1 cellular context compared by ENCODE assay signal in genomic region chr12:32896438-32897275, GRCh38.
TF ChIP-seq lines count a peak whose summit lies in the region.

Gene PKP2, minus strand, starts transcription at chr12:32896777. Its CDS starts 46 bp downstream, at chr12:32896731.

TF ChIP-seq in HCT116, 20 proteins besides CTCF, POLR2A, EP300 and RAD21 (continued from another document):
- TF ChIP-seq ZBTB33 (IDR thresholded peaks at IDR 0.05; ENCODE audit: extremely low read depth, insufficient replicate concordance, low read length) (no peak), MAX (IDR thresholded peaks at IDR 0.05) (peak; percentile 88)
